1 cellular context compared by ENCODE assay signal in the genomic region with DNA sequence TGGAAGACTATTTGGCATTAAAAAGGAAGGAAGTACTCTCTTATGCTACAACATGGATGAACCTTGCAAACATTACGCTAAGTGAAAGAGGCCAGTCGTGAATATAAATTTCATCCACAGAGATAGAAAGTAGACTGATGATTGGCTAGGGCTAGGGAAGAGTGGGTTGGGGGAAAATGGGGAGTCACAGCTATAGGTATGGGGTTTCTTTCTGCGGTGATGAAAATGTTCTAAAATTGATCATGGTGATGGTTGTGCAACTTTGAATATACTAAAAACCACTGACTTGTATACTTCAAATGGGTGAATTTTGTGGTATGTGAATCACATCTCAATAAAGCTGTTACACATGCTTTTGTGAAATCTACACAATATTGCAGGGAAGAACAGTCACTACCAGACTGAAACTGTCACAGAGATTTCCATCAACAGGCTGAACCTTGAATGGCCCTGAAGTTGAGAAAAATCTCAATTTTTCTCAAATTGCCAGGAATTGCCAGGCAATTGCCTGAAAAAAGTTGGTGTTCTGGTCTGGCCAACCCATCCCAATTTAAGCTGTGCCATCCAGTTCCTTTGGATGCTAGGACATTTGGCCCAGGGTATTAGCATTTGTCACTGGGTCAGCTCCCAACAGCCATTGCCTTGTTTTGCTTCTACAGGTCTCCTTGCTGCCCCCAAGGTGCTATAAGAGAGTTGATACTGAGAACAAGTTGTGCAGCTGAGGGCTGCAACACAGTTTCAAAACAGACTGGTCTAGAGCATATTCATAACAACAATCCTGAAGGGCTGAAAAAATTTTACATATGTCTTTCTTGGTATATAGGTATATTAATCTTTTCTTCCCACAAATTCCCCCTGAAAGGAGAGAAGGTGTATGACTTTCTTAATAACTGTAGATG.
TF ChIP-seq lines count a peak whose summit lies in the region.

No MANE protein-coding gene starts in this region.

TF ChIP-seq in IMR-90, 13 proteins besides CTCF, POLR2A, EP300 and RAD21:
- TF ChIP-seq RCOR1 (IDR thresholded peaks at IDR 0.05; ENCODE audit: insufficient replicate concordance, low read length) (no peak), MAFK (IDR thresholded peaks at IDR 0.05; ENCODE audit: low read depth, low read length) (no peak), MAZ (IDR thresholded peaks at IDR 0.05; ENCODE audit: borderline replicate concordance, low read depth, low read length) (no peak), FOS (IDR thresholded peaks at IDR 0.05; ENCODE audit: low read depth, low read length) (no peak), BHLHE40 (IDR thresholded peaks at IDR 0.05; ENCODE audit: low read depth, low read length) (no peak), SMC3 (IDR thresholded peaks at IDR 0.05; ENCODE audit: low read depth, low read length) (no peak), RFX5 (IDR thresholded peaks at IDR 0.05; ENCODE audit: low read depth, low read length) (no peak)
- TF ChIP-seq, protein P1, sequence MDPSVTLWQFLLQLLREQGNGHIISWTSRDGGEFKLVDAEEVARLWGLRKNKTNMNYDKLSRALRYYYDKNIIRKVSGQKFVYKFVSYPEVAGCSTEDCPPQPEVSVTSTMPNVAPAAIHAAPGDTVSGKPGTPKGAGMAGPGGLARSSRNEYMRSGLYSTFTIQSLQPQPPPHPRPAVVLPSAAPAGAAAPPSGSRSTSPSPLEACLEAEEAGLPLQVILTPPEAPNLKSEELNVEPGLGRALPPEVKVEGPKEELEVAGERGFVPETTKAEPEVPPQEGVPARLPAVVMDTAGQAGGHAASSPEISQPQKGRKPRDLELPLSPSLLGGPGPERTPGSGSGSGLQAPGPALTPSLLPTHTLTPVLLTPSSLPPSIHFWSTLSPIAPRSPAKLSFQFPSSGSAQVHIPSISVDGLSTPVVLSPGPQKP (IDR thresholded peaks at IDR 0.05; ENCODE audit: borderline replicate concordance, low read depth, low read length): no peak
